Comparison of ENCODE assay signal across 1 cellular context in genomic region chr3:113744941-113745272, GRCh38.
TF ChIP-seq lines count a peak whose summit lies in the region.

No MANE protein-coding gene starts in this region.

TF ChIP-seq in GM12878, 131 proteins besides CTCF, POLR2A, EP300 and RAD21:
- TF ChIP-seq POU2F2 (IDR thresholded peaks at IDR 0.05; ENCODE audit: borderline replicate concordance, low read depth, low read length): peak; percentile 41; the same call in 1 of the 3 replicates
- no peak for TF ChIP-seq YBX1 (IDR thresholded peaks at IDR 0.05)
